ENCODE assay signal across 8 cellular contexts in genomic region chr6:143397229-143398222, GRCh38. TPM values are rescaled to one million over a fixed set of nuclear protein-coding genes. Genes with fewer than 3 reads are reported as not detected.
DNase-seq lines count a peak whose midpoint lies in the region; ATAC-seq and TF ChIP-seq lines count a peak whose summit lies in the region.

No MANE protein-coding gene starts in this region.

- H3K9me3 ChIP-seq in CD8-positive, alpha-beta T cell (ENCODE audit: low read length), result no peaks in the 10 kb centered on the region
- H3K9me3 ChIP-seq in mesodermal cell (ENCODE audit: control insufficient read depth, low read length), result no peaks in the 10 kb centered on the region

- H3K9me3 Mint-ChIP-seq in CD8-positive, alpha-beta T cell, result no peaks in the 10 kb centered on the region

- peak; percentile 81 for ATAC-seq in CD8-positive, alpha-beta T cell
- ATAC-seq in GM21528 (IDR thresholded peaks at IDR 0.05; ENCODE audit: low FRiP score, unreplicated experiment) (no peak), GM21515 (IDR thresholded peaks at IDR 0.05; ENCODE audit: unreplicated experiment) (no peak)

- H3K36me3 Mint-ChIP-seq in CD8-positive, alpha-beta T cell, result no peaks in the 10 kb centered on the region

- H3K4me3 Mint-ChIP-seq in CD8-positive, alpha-beta T cell, result no peak overlapping the region

- H3K4me1 Mint-ChIP-seq in CD8-positive, alpha-beta T cell (ENCODE audit: low read depth), result peaks cover 40% of the 10 kb centered on the region

- no peak overlapping the region for H3K27ac ChIP-seq in CD8-positive, alpha-beta T cell (ENCODE audit: low read depth, low read length)
- peak overlapping the region; percentile 94 for H3K27ac ChIP-seq in mesodermal cell (ENCODE audit: low read depth, low read length, severe bottlenecking)

- no peaks in the 10 kb centered on the region for H3K27me3 ChIP-seq in CD8-positive, alpha-beta T cell (ENCODE audit: insufficient read depth, low read length)

- H3K4me1 ChIP-seq in CD8-positive, alpha-beta T cell (ENCODE audit: insufficient read depth, low read length), result peaks cover 15% of the 10 kb centered on the region
- peaks cover 22% of the 10 kb centered on the region for H3K4me1 ChIP-seq in mesodermal cell (ENCODE audit: control insufficient read depth, insufficient read depth, low read length, poor library complexity, severe bottlenecking)

- H3K36me3 ChIP-seq in CD8-positive, alpha-beta T cell (ENCODE audit: insufficient read depth, low read length), result no peaks in the 10 kb centered on the region
- H3K36me3 ChIP-seq in mesodermal cell (ENCODE audit: control insufficient read depth, insufficient read depth, low read length), result no peaks in the 10 kb centered on the region

- POLR2A ChIA-PET in CD8-positive, alpha-beta T cell (lab: Charles Lee), result interaction anchor here (0.6 to 0.7 kb wide), 2 partner anchors 14 to 148 kb away, joined by 3 read pairs; no protein-coding TSS in a partner anchor

- no peak for TF ChIP-seq CTCF in CD8-positive, alpha-beta T cell (IDR thresholded peaks at IDR 0.05)
- no peak for TF ChIP-seq CTCF in choroid plexus epithelial cell (conservative IDR thresholded peaks at IDR 0.05; ENCODE audit: low read depth, low read length)

- WGBS in mesodermal cell (ENCODE audit: insufficient coverage in 2 of 2), 2 experiments, result 69 to 70% methylated on average over 4 to 10 of the region's 16 CpGs

- no peak overlapping the region for H3K4me3 ChIP-seq in CD8-positive, alpha-beta T cell (ENCODE audit: low read depth, low read length)
- no peak overlapping the region for H3K4me3 ChIP-seq in Jurkat, Clone E6-1 (ENCODE audit: low read length)
- H3K4me3 ChIP-seq in choroid plexus epithelial cell (ENCODE audit: low read depth, low read length) (no peak overlapping the region), mesodermal cell (ENCODE audit: extremely low read depth, insufficient read depth, low read length, poor library complexity, severe bottlenecking) (no peak overlapping the region)

- peak in 6 of 7 experiments; percentile 2 to 60 (median 30) for DNase-seq in CD8-positive, alpha-beta T cell
- DNase-seq in Jurkat, Clone E6-1 (ENCODE audit: low read depth, low spot score), result peak; percentile 35
- peak; percentile 76 for DNase-seq in choroid plexus epithelial cell (ENCODE audit: low read depth)
- no peak for DNase-seq in NCI-H1092 treated with DMSO at 0.1 percent for 48 hours (lab: John Stamatoyannopoulos, UW)
- no peak for DNase-seq in NCI-H524 treated with DMSO at 0.1 percent for 48 hours (lab: John Stamatoyannopoulos, UW)

- no peaks in the 10 kb centered on the region for H3K27me3 Mint-ChIP-seq in CD8-positive, alpha-beta T cell (ENCODE audit: low read depth)

- CTCF ChIA-PET in CD8-positive, alpha-beta T cell (lab: Charles Lee), result interaction anchor here (0.9 kb wide), 1 partner anchor 30 kb away, joined by 3 read pairs; no protein-coding TSS in a partner anchor

- H3K27ac Mint-ChIP-seq in CD8-positive, alpha-beta T cell, result peak overlapping the region; percentile 45

- intact Hi-C loops in CD8-positive, alpha-beta T cell (cut with DNase I, micrococcal nuclease), result no loop called here

RNA-seq across cellular contexts. Expression of gene ADAT2, which starts 53.0 kb away (rescaled TPM):
- 10 to 100 TPM; 18.8 to 19.9 TPM for total RNA-seq in CD8-positive, alpha-beta T cell
- 20.3 TPM for polyA plus RNA-seq in Jurkat, Clone E6-1 (2012; ENCODE audit: insufficient read depth, insufficient read length)
- 4.7 TPM for polyA plus RNA-seq in mesodermal cell (2013, experiment 1 of 2)
- polyA plus RNA-seq in mesodermal cell (2013, experiment 2 of 2), result 7.0 TPM

RNA-seq across cellular contexts. Expression of gene PEX3, which starts 53.1 kb away (rescaled TPM):
- 10 to 100 TPM; 10.5 to 11.6 TPM for total RNA-seq in CD8-positive, alpha-beta T cell
- 30.1 TPM for polyA plus RNA-seq in Jurkat, Clone E6-1 (2012; ENCODE audit: insufficient read depth, insufficient read length)
- polyA plus RNA-seq in mesodermal cell (2013, experiment 1 of 2), result 11.0 TPM
- 13.2 TPM for polyA plus RNA-seq in mesodermal cell (2013, experiment 2 of 2)

Comparison
In these comparisons a context has a peak if more than half of its experiments do, and no peak if none do; other contexts are left out.
1. DNase-seq: peak in CD8-positive, alpha-beta T cell (6 of 7), Jurkat, Clone E6-1 (single experiment) and choroid plexus epithelial cell (single experiment); none in NCI-H1092 treated with DMSO at 0.1 percent for 48 hours (single experiment) and NCI-H524 treated with DMSO at 0.1 percent for 48 hours (single experiment).